In the genomic region with DNA sequence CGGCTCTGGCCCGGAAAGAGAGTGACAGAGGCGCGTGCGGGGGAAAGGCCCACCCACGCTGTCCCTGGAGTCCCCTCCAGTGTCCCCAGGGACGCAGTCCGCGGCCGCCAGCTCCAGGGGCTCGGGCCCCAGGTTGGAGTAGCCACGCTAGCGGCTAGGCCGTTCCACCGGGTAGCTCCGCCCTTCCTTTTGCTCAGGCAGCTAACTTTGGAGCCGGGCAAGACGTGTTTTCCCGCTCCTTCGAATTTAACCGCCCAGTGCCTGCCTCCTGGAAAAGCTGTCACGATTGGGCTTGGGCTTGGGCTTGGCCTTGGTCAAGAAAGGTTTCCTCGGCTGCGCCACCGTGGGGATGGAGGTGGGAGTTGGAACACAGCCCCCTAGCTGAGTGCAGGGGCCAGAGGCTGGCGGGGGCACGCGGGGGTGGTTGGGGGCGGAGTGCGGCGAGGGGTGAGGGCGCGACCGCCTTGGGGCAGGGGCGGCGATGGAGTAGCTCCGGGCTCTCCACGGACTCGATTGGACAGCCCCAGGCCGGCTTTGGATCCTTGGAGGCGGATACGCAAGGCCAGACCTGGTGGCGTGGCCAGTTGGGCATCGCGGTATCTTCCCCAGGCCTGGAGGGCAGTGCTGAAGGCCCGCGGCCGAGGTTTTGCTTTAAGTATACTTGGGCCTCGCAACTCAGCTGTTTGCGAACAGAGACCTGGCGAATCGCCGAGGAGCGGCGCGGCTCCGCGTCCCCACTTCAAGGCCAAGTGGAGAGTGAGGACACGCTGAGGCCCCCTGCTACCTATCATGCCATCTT, we compare ENCODE assay signal across 8 cellular contexts. TPM values are rescaled to one million over a fixed set of nuclear protein-coding genes. Genes with fewer than 3 reads are reported as not detected.
A peak's percentile ranks its signal among the peaks of the same experiment; 100 is the strongest.
DNase-seq lines count a peak whose midpoint lies in the region; ATAC-seq and TF ChIP-seq lines count a peak whose summit lies in the region.

No MANE protein-coding gene starts in this region.

- intact Hi-C loops in activated B cell treated with CpG ODN at 0.5 μM for 24 hours (cut with micrococcal nuclease) (loop anchor here (2.0 kb wide), 3 partner anchors 295 to 737 kb away; a partner anchor contains a TSS), left cardiac atrium (cut with DNase I) (no loop called here), sciatic nerve (cut with DNase I) (no loop called here)

- POLR2A ChIA-PET in activated CD4-positive, alpha-beta T cell treated with anti-CD3 and anti-CD28 coated beads, Interleukin-2, amount 10 ng/mL, durations not matched to agents 7 days and 5 days (lab: Charles Lee), result no interaction called here
- POLR2A ChIA-PET in activated B cell treated with CpG ODN at 0.5 μM for 24 hours (lab: Charles Lee), result interaction anchor here (0.7 to 1.3 kb wide), 3 partner anchors 10 to 45 kb away, joined by 3 to 10 read pairs (median 9); a partner anchor contains a TSS

- DNase-seq in activated CD4-positive, alpha-beta T cell treated with anti-CD3 and anti-CD28 coated beads, Interleukin-2, amount 10 ng/mL, durations not matched to agents 7 days and 5 days, result no peak
- no peak for DNase-seq in activated CD4-positive, alpha-beta T cell treated with anti-CD3 and anti-CD28 coated beads, Interleukin-2, amount 50 U/mL, for 1 hour
- peak; percentile 34 for DNase-seq in activated B cell treated with CpG ODN at 0.5 μM for 24 hours
- no peak for DNase-seq in left cardiac atrium
- DNase-seq in sciatic nerve (ENCODE audit: low spot score), result peak; percentile 61
- DNase-seq in NCI-H2196 treated with DMSO at 0.1 percent for 48 hours (lab: John Stamatoyannopoulos, UW; ENCODE audit: unreplicated experiment), result no peak
- DNase-seq in 8988T, result no peak
- DNase-seq in HuH-7.5 (ENCODE audit: low spot score), result no peak

- no peaks in the 10 kb centered on the region for H3K9me3 Mint-ChIP-seq in activated CD4-positive, alpha-beta T cell treated with anti-CD3 and anti-CD28 coated beads, Interleukin-2, amount 10 ng/mL, durations not matched to agents 7 days and 5 days
- H3K9me3 Mint-ChIP-seq in activated B cell treated with CpG ODN at 0.5 μM for 24 hours, result no peaks in the 10 kb centered on the region

- peaks cover 53% of the 10 kb centered on the region for H3K4me1 Mint-ChIP-seq in activated CD4-positive, alpha-beta T cell treated with anti-CD3 and anti-CD28 coated beads, Interleukin-2, amount 10 ng/mL, durations not matched to agents 7 days and 5 days
- H3K4me1 Mint-ChIP-seq in activated B cell treated with CpG ODN at 0.5 μM for 24 hours, result peaks cover 41% of the 10 kb centered on the region

- ATAC-seq in activated B cell treated with CpG ODN at 0.5 μM for 24 hours (ENCODE audit: low read depth) (peak; percentile 19), left cardiac atrium (peak; percentile 20 to 23), sciatic nerve (peak; percentile 30)

- H3K4me3 Mint-ChIP-seq in activated CD4-positive, alpha-beta T cell treated with anti-CD3 and anti-CD28 coated beads, Interleukin-2, amount 10 ng/mL, durations not matched to agents 7 days and 5 days, result peak overlapping the region; percentile 79
- H3K4me3 Mint-ChIP-seq in activated B cell treated with CpG ODN at 0.5 μM for 24 hours, result peak overlapping the region; percentile 88

- H3K36me3 Mint-ChIP-seq in activated CD4-positive, alpha-beta T cell treated with anti-CD3 and anti-CD28 coated beads, Interleukin-2, amount 10 ng/mL, durations not matched to agents 7 days and 5 days (ENCODE audit: low read depth), result peaks cover 3% of the 10 kb centered on the region
- no peaks in the 10 kb centered on the region for H3K36me3 Mint-ChIP-seq in activated B cell treated with CpG ODN at 0.5 μM for 24 hours (ENCODE audit: low read depth)

- CTCF ChIA-PET in activated CD4-positive, alpha-beta T cell treated with anti-CD3 and anti-CD28 coated beads, Interleukin-2, amount 10 ng/mL, durations not matched to agents 7 days and 5 days (lab: Charles Lee), result interaction anchor here (0.5 to 2.8 kb wide), 6 partner anchors 13 to 461 kb away, joined by 3 to 12 read pairs (median 4); no protein-coding TSS in a partner anchor
- CTCF ChIA-PET in activated B cell treated with CpG ODN at 0.5 μM for 24 hours (lab: Charles Lee), result no interaction called here

- H3K27me3 Mint-ChIP-seq in activated CD4-positive, alpha-beta T cell treated with anti-CD3 and anti-CD28 coated beads, Interleukin-2, amount 10 ng/mL, durations not matched to agents 7 days and 5 days, result peaks cover 85% of the 10 kb centered on the region
- peaks cover 67% of the 10 kb centered on the region for H3K27me3 Mint-ChIP-seq in activated B cell treated with CpG ODN at 0.5 μM for 24 hours

- TF ChIP-seq CTCF in activated B cell treated with CpG ODN at 0.5 μM for 24 hours (IDR thresholded peaks at IDR 0.05), result no peak

- H3K27ac Mint-ChIP-seq in activated CD4-positive, alpha-beta T cell treated with anti-CD3 and anti-CD28 coated beads, Interleukin-2, amount 10 ng/mL, durations not matched to agents 7 days and 5 days, result peak overlapping the region; percentile 74
- H3K27ac Mint-ChIP-seq in activated B cell treated with CpG ODN at 0.5 μM for 24 hours, result peak overlapping the region; percentile 18

RNA-seq across cellular contexts. Expression of a gene that starts 4.5 kb away (rescaled TPM):
- total RNA-seq in activated CD4-positive, alpha-beta T cell treated with anti-CD3 and anti-CD28 coated beads, Interleukin-2, amount 10 ng/mL, durations not matched to agents 7 days and 5 days, result not detected
- 0.17 TPM in 1 of 2 replicates, not detected in the other for total RNA-seq in activated B cell treated with CpG ODN at 0.5 μM for 24 hours
- not detected for total RNA-seq in left cardiac atrium
- total RNA-seq in sciatic nerve, result not detected

RNA-seq across cellular contexts. Expression of a gene that starts 24.2 kb away (rescaled TPM):
- total RNA-seq in activated CD4-positive, alpha-beta T cell treated with anti-CD3 and anti-CD28 coated beads, Interleukin-2, amount 10 ng/mL, durations not matched to agents 7 days and 5 days, result 10 to 100 TPM; 13.6 to 15.3 TPM
- total RNA-seq in activated B cell treated with CpG ODN at 0.5 μM for 24 hours (15.8 and 18.0 TPM in 2 replicates), left cardiac atrium (10 to 100 TPM; 15.1 to 25.4 TPM), sciatic nerve (39.2 TPM)

Comparison
In these comparisons a context has a peak if more than half of its experiments do, and no peak if none do; other contexts are left out.
1. DNase-seq: peak in activated B cell treated with CpG ODN at 0.5 μM for 24 hours (single experiment) and sciatic nerve (single experiment); none in activated CD4-positive, alpha-beta T cell treated with anti-CD3 and anti-CD28 coated beads, Interleukin-2, amount 10 ng/mL, durations not matched to agents 7 days and 5 days (single experiment), activated CD4-positive, alpha-beta T cell treated with anti-CD3 and anti-CD28 coated beads, Interleukin-2, amount 50 U/mL, for 1 hour (single experiment), left cardiac atrium (single experiment), NCI-H2196 treated with DMSO at 0.1 percent for 48 hours (single experiment), 8988T (single experiment) and HuH-7.5 (single experiment).
2. Peak in every context shown above with its lines, with median percentiles within 50 percentile points of each other: ATAC-seq.